8 cellular contexts compared by ENCODE assay signal in genomic region chr12:53499261-53500118, GRCh38. TPM values are rescaled to one million over a fixed set of nuclear protein-coding genes. Genes with fewer than 3 reads are reported as not detected.
DNase-seq lines count a peak whose midpoint lies in the region; ATAC-seq and TF ChIP-seq lines count a peak whose summit lies in the region.

Gene MAP3K12, minus strand, starts transcription at chr12:53499458. Its CDS starts 12,067 bp downstream, at chr12:53487391.

- ATAC-seq in activated T-cell treated with anti-CD3 and anti-CD28 coated beads, Interleukin-2, amount 50 U/mL, for 4 hours: peak; percentile 6 to 8
- ATAC-seq in stimulated activated effector memory CD8-positive, alpha-beta T cell treated with anti-CD3 and anti-CD28 coated beads, Interleukin-12 subunit alpha, Interleukin-12 subunit beta, amount 100 ng/mL, for 72 hours: peak; percentile 2

- H3K27me3 Mint-ChIP-seq in activated T-cell treated with anti-CD3 and anti-CD28 coated beads, Interleukin-2, amount 50 U/mL, for 4 hours (ENCODE audit: low read depth): no peaks in the 10 kb centered on the region

- H3K4me1 ChIP-seq in mucosa of rectum (ENCODE audit: control insufficient read depth in 2 of 2, insufficient read depth in 2 of 2, low read length in 2 of 2): peaks cover 26 to 34% of the 10 kb centered on the region in 2 donors

- H3K27ac Mint-ChIP-seq in stimulated activated effector memory CD8-positive, alpha-beta T cell treated with anti-CD3 and anti-CD28 coated beads, Interleukin-12 subunit alpha, Interleukin-12 subunit beta, amount 100 ng/mL, for 72 hours: peak within 1 kb of the TSS; percentile 97

- H3K9me3 Mint-ChIP-seq in activated T-cell treated with anti-CD3 and anti-CD28 coated beads, Interleukin-2, amount 50 U/mL, for 4 hours: no peaks in the 10 kb centered on the region
- no peaks in the 10 kb centered on the region for H3K9me3 Mint-ChIP-seq in stimulated activated effector memory CD8-positive, alpha-beta T cell treated with anti-CD3 and anti-CD28 coated beads, Interleukin-12 subunit alpha, Interleukin-12 subunit beta, amount 100 ng/mL, for 72 hours

- H3K27me3 ChIP-seq in mucosa of rectum (ENCODE audit: control insufficient read depth in 2 of 2, insufficient read depth in 2 of 2, low read length in 2 of 2): no peaks in the 10 kb centered on the region

- peaks cover 38% of the 10 kb centered on the region for H3K4me1 Mint-ChIP-seq in activated T-cell treated with anti-CD3 and anti-CD28 coated beads, Interleukin-2, amount 50 U/mL, for 4 hours (ENCODE audit: low read depth)
- peaks cover 51% of the 10 kb centered on the region for H3K4me1 Mint-ChIP-seq in stimulated activated effector memory CD8-positive, alpha-beta T cell treated with anti-CD3 and anti-CD28 coated beads, Interleukin-12 subunit alpha, Interleukin-12 subunit beta, amount 100 ng/mL, for 72 hours

- DNase-seq in NCI-H1092 treated with DMSO at 0.1 percent for 48 hours (lab: John Stamatoyannopoulos, UW) (peak; percentile 31), NCI-H1092 (lab: John Stamatoyannopoulos, UW) (no peak), NCI-H748 (lab: John Stamatoyannopoulos, UW; ENCODE audit: unreplicated experiment) (peak; percentile 83), epithelial cell of proximal tubule (ENCODE audit: low read depth) (no peak), NCI-H128 (lab: John Stamatoyannopoulos, UW; ENCODE audit: unreplicated experiment) (no peak)
- peak; percentile 39 for DNase-seq in activated T-cell treated with anti-CD3 and anti-CD28 coated beads, Interleukin-2, amount 50 U/mL, for 4 hours
- peak; percentile 53 to 87 for DNase-seq in stimulated activated effector memory CD8-positive, alpha-beta T cell treated with anti-CD3 and anti-CD28 coated beads, Interleukin-12 subunit alpha, Interleukin-12 subunit beta, amount 100 ng/mL, for 72 hours (ENCODE audit: low spot score in 2 of 2)

- H3K9me3 ChIP-seq in mucosa of rectum (ENCODE audit: control insufficient read depth in 2 of 2, low read length in 2 of 2): no peaks in the 10 kb centered on the region

- H3K4me3 ChIP-seq in epithelial cell of proximal tubule (ENCODE audit: low read depth, low read length): peak within 1 kb of the TSS; percentile 70
- H3K4me3 ChIP-seq in mucosa of rectum (ENCODE audit: low read length in 2 of 2): peak within 1 kb of the TSS; percentile 91 to 94

- peak within 1 kb of the TSS; percentile 95 to 99 for H3K9ac ChIP-seq in mucosa of rectum (ENCODE audit: low read depth in 1 of 2, low read length in 2 of 2)

- H3K27ac ChIP-seq in mucosa of rectum (ENCODE audit: low read depth in 2 of 2, low read length in 2 of 2): peak within 1 kb of the TSS; percentile 97 to 98

- peak; percentile 7 for TF ChIP-seq CTCF in epithelial cell of proximal tubule (conservative IDR thresholded peaks at IDR 0.05; ENCODE audit: low read depth, low read length)

- H3K4me3 Mint-ChIP-seq in activated T-cell treated with anti-CD3 and anti-CD28 coated beads, Interleukin-2, amount 50 U/mL, for 4 hours: peak within 1 kb of the TSS; percentile 87
- H3K4me3 Mint-ChIP-seq in stimulated activated effector memory CD8-positive, alpha-beta T cell treated with anti-CD3 and anti-CD28 coated beads, Interleukin-12 subunit alpha, Interleukin-12 subunit beta, amount 100 ng/mL, for 72 hours: peak within 1 kb of the TSS; percentile 81

- H3K36me3 Mint-ChIP-seq in activated T-cell treated with anti-CD3 and anti-CD28 coated beads, Interleukin-2, amount 50 U/mL, for 4 hours (ENCODE audit: insufficient read depth): no peaks in the 10 kb centered on the region
- peaks cover 18% of the 10 kb centered on the region for H3K36me3 Mint-ChIP-seq in stimulated activated effector memory CD8-positive, alpha-beta T cell treated with anti-CD3 and anti-CD28 coated beads, Interleukin-12 subunit alpha, Interleukin-12 subunit beta, amount 100 ng/mL, for 72 hours

- H3K36me3 ChIP-seq in mucosa of rectum (ENCODE audit: control insufficient read depth in 2 of 2, insufficient read depth in 2 of 2, low read length in 2 of 2): peaks cover 0 to 6% of the 10 kb centered on the region in 2 donors

RNA-seq across cellular contexts. Expression of gene MAP3K12, which starts in this region (rescaled TPM):
- 1 to 10 TPM; 6.5 to 8.4 (median 7.7) TPM for total RNA-seq in activated T-cell treated with anti-CD3 and anti-CD28 coated beads, Interleukin-2, amount 50 U/mL, for 4 hours
- 5.8 and 16.7 TPM in 2 replicates for total RNA-seq in epithelial cell of proximal tubule

Comparison
In these comparisons a context has a peak if more than half of its experiments do, and no peak if none do; other contexts are left out.
1. DNase-seq: peak in NCI-H1092 treated with DMSO at 0.1 percent for 48 hours (single experiment), NCI-H748 (single experiment), activated T-cell treated with anti-CD3 and anti-CD28 coated beads, Interleukin-2, amount 50 U/mL, for 4 hours (single experiment) and stimulated activated effector memory CD8-positive, alpha-beta T cell treated with anti-CD3 and anti-CD28 coated beads, Interleukin-12 subunit alpha, Interleukin-12 subunit beta, amount 100 ng/mL, for 72 hours (2 of 2); none in NCI-H1092 (single experiment), epithelial cell of proximal tubule (single experiment) and NCI-H128 (single experiment).